ENCODE assay signal across 1 cellular context in genomic region chr4:8110071-8110986, GRCh38.
TF ChIP-seq lines count a peak whose summit lies in the region.

No MANE protein-coding gene starts in this region.

TF ChIP-seq in IMR-90, 13 proteins besides CTCF, POLR2A, EP300 and RAD21 (continued from another document):
- TF ChIP-seq ELK1 (IDR thresholded peaks at IDR 0.05; ENCODE audit: borderline replicate concordance, low read depth, low read length) (no peak), MXI1 (IDR thresholded peaks at IDR 0.05; ENCODE audit: borderline replicate concordance, low read depth, low read length) (no peak), NFE2L2 (IDR thresholded peaks at IDR 0.05; ENCODE audit: low read depth, low read length) (no peak), CEBPB (IDR thresholded peaks at IDR 0.05; ENCODE audit: low read depth, low read length) (no peak), USF2 (IDR thresholded peaks at IDR 0.05; ENCODE audit: low read depth, low read length) (no peak), FOS (IDR thresholded peaks at IDR 0.05; ENCODE audit: low read depth, low read length) (no peak), BHLHE40 (IDR thresholded peaks at IDR 0.05; ENCODE audit: low read depth, low read length) (no peak)
